Comparison of ENCODE assay signal across 13 cellular contexts in the genomic region with DNA sequence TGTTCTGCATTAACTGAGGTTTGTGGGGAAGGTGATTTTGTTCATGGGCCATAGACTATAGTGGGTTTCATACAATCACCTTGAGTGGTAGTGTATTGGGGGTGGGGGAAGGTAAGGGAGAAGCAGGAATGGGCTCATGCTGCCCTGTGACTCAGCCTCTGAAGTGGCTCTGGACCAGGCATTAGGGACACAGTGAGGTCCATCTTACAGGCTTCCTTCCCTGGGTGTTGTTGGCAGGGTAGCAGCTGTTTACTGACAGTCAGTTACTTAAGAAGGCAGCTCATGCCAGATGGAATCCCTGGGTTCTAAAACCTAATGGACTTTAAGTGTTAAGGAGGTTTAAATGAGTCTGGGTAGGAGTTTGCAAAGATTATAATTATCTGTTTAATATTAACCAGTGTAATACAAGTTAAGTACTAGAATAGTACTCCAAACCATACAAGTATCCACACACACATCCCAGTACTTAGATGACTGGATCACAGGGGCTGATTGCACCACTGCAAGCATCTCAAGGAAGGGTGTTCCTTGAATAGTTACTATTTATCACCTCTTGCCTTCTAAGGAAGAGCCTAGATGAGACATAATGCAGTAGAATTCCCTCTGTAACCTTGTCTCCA. TPM values are rescaled to one million over a fixed set of nuclear protein-coding genes. Genes with fewer than 3 reads are reported as not detected.
A peak's percentile ranks its signal among the peaks of the same experiment; 100 is the strongest.
DNase-seq lines count a peak whose midpoint lies in the region; ATAC-seq and TF ChIP-seq lines count a peak whose summit lies in the region.
"Had no signal": no experiment of that assay in that cellular context is flagged by ENCODE, and none has a peak within 500 bp of the region (broad histone marks: within the 10 kb centered on the region; RNA-seq: fewer than 3 reads in every experiment).

No MANE protein-coding gene starts in this region.

- ATAC-seq in T-helper 17 cell = no peak
- peak; percentile 88 for ATAC-seq in gastroesophageal sphincter
- ATAC-seq: natural killer cell treated with Interleukin-12 subunit alpha and Interleukin-12 subunit beta and Interleukin-15 and Interleukin-18, amount 100 ng/mL, for 72 hours had no signal

- TF ChIP-seq EP300 in gastroesophageal sphincter (IDR thresholded peaks at IDR 0.05) (no peak), sigmoid colon (IDR thresholded peaks at IDR 0.05) (peak in 1 of 4 donors; percentile 7)

- no peaks in the 10 kb centered on the region for H3K27me3 Mint-ChIP-seq in T-helper 17 cell
- H3K27me3 Mint-ChIP-seq: activated CD4-positive, alpha-beta T cell treated with anti-CD3 and anti-CD28 coated beads, Interleukin-2, amount 10 ng/mL, durations not matched to agents 7 days and 5 days; natural killer cell treated with Interleukin-12 subunit alpha and Interleukin-12 subunit beta and Interleukin-15 and Interleukin-18, amount 100 ng/mL, for 72 hours had no signal

- H3K27ac ChIP-seq in gastroesophageal sphincter = peak overlapping the region in 2 of 4 donors; percentile 0 to 31
- H3K27ac ChIP-seq in sigmoid colon = peak overlapping the region; percentile 0 to 62 (median 11)

- peak; percentile 19 for DNase-seq in DMS79 (lab: John Stamatoyannopoulos, UW)
- DNase-seq in T-helper 17 cell = no peak
- DNase-seq in sigmoid colon = peak; percentile 78
- DNase-seq in OCI-M1 (lab: John Stamatoyannopoulos, UW) = no peak
- no peak for DNase-seq in stimulated activated CD4-positive, alpha-beta T cell treated with anti-CD3 and anti-CD28 coated beads, Interleukin-4, amount 100 ng/mL, for 1 hour
- no peak for DNase-seq in NCI-H2227 (lab: John Stamatoyannopoulos, UW; ENCODE audit: unreplicated experiment)
- DNase-seq in hepatic stellate cell (ENCODE audit: low spot score) = no peak
- DNase-seq: activated CD4-positive, alpha-beta T cell treated with anti-CD3 and anti-CD28 coated beads, Interleukin-2, amount 10 ng/mL, durations not matched to agents 7 days and 5 days; HCEC 1CT; NCI-H1417 treated with DMSO at 0.1 percent for 48 hours; RPMI8226 had no signal

- peaks cover 0 to 12% of the 10 kb centered on the region in 2 donors for H3K36me3 ChIP-seq in gastroesophageal sphincter
- H3K36me3 ChIP-seq in sigmoid colon = peaks cover 0 to 13% (median 2%) of the 10 kb centered on the region in 4 donors

- H3K9me3 ChIP-seq in T-helper 17 cell (ENCODE audit: control insufficient read depth, low read length, poor library complexity, severe bottlenecking) = no peaks in the 10 kb centered on the region
- no peaks in the 10 kb centered on the region for H3K9me3 ChIP-seq in gastroesophageal sphincter
- no peaks in the 10 kb centered on the region for H3K9me3 ChIP-seq in sigmoid colon

- no peaks in the 10 kb centered on the region for H3K27me3 ChIP-seq in gastroesophageal sphincter
- H3K27me3 ChIP-seq in sigmoid colon = no peaks in the 10 kb centered on the region

- H3K4me3 ChIP-seq in gastroesophageal sphincter = no peak overlapping the region
- no peak overlapping the region for H3K4me3 ChIP-seq in sigmoid colon

- H3K4me1 ChIP-seq in gastroesophageal sphincter (peaks cover 2 to 72% (median 10%) of the 10 kb centered on the region in 3 donors), sigmoid colon (peaks cover 0 to 48% (median 30%) of the 10 kb centered on the region in 4 donors)

- intact Hi-C loops in sigmoid colon (cut with DNase I) = no loop called here

- no peak for TF ChIP-seq POLR2A in gastroesophageal sphincter (IDR thresholded peaks at IDR 0.05)
- TF ChIP-seq POLR2A in sigmoid colon (IDR thresholded peaks at IDR 0.05) = no peak

- H3K4me3 Mint-ChIP-seq in T-helper 17 cell = no peak overlapping the region
- H3K4me3 Mint-ChIP-seq: activated CD4-positive, alpha-beta T cell treated with anti-CD3 and anti-CD28 coated beads, Interleukin-2, amount 10 ng/mL, durations not matched to agents 7 days and 5 days; natural killer cell treated with Interleukin-12 subunit alpha and Interleukin-12 subunit beta and Interleukin-15 and Interleukin-18, amount 100 ng/mL, for 72 hours had no signal

- H3K36me3 Mint-ChIP-seq in T-helper 17 cell (ENCODE audit: low read depth) = no peaks in the 10 kb centered on the region
- H3K36me3 Mint-ChIP-seq: natural killer cell treated with Interleukin-12 subunit alpha and Interleukin-12 subunit beta and Interleukin-15 and Interleukin-18, amount 100 ng/mL, for 72 hours had no signal

- H3K27ac Mint-ChIP-seq in T-helper 17 cell = peak overlapping the region; percentile 54
- H3K27ac Mint-ChIP-seq: activated CD4-positive, alpha-beta T cell treated with anti-CD3 and anti-CD28 coated beads, Interleukin-2, amount 10 ng/mL, durations not matched to agents 7 days and 5 days had no signal

- no peak for TF ChIP-seq CTCF in gastroesophageal sphincter (IDR thresholded peaks at IDR 0.05)
- no peak for TF ChIP-seq CTCF in sigmoid colon (IDR thresholded peaks at IDR 0.05)

- peaks cover 30% of the 10 kb centered on the region for H3K4me1 Mint-ChIP-seq in T-helper 17 cell

RNA-seq across cellular contexts. Expression of gene CAST, which starts 59.3 kb away (rescaled TPM):
- 100 to 1,000 TPM; 303 TPM for total RNA-seq in T-helper 17 cell
- total RNA-seq in gastroesophageal sphincter = 100 to 1,000 TPM; 292 to 347 (median 320) TPM
- 100 to 1,000 TPM; 225 to 348 (median 247) TPM for total RNA-seq in sigmoid colon
- 100 to 1,000 TPM; 138 to 151 (median 147) TPM for polyA plus RNA-seq in sigmoid colon

Comparison
In these comparisons a context has a peak if more than half of its experiments do, and no peak if none do; other contexts are left out.
1. DNase-seq: peak in DMS79 (single experiment) and sigmoid colon (single experiment); none in T-helper 17 cell (0 of 3), OCI-M1 (single experiment), stimulated activated CD4-positive, alpha-beta T cell treated with anti-CD3 and anti-CD28 coated beads, Interleukin-4, amount 100 ng/mL, for 1 hour (single experiment), NCI-H2227 (single experiment) and hepatic stellate cell (single experiment).